Comparison of ENCODE assay signal across 25 cellular contexts in the genomic region with DNA sequence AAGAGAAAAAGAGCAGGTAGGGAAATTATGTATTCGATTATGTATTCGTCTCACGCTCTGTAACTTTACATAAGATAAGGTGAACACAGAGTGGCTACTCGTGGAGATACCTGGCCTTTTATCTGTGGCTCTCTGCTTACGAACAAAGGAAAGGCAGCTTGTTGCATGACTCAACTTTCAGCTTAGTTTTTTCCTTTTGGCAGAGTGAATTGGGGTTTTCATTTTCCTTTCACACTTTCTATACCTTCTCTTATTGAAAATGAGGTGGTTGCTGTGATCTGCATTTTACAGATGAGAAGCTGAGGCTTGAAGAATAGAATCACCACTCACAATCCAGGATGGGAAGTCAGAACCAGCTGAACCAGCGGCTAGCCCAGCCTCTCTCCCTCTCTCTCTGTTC. TPM values are rescaled to one million over a fixed set of nuclear protein-coding genes. Genes with fewer than 3 reads are reported as not detected.
DNase-seq lines count a peak whose midpoint lies in the region; ATAC-seq, FAIRE-seq and TF ChIP-seq lines count a peak whose summit lies in the region.
"Had no signal": no experiment of that assay in that cellular context is flagged by ENCODE, and none has a peak within 500 bp of the region (broad histone marks: within the 10 kb centered on the region; RNA-seq: fewer than 3 reads in every experiment).

No MANE protein-coding gene starts in this region.

- peak; percentile 46 to 47 for ATAC-seq in activated T-cell treated with anti-CD3 and anti-CD28 coated beads, Interleukin-2, amount 50 U/mL, for 72 hours (replicated peaks in 1 of 2)
- ATAC-seq in RWPE2 (ENCODE audit: low read depth) (no peak), GM19351 (IDR thresholded peaks at IDR 0.05; ENCODE audit: unreplicated experiment) (no peak), mucosa of descending colon (no peak)
- ATAC-seq in stimulated activated naive CD8-positive, alpha-beta T cell treated with anti-CD3 and anti-CD28 coated beads, Interleukin-15, amount 100 ng/mL, for 72 hours = peak; percentile 39
- ATAC-seq: activated CD4-positive, CD25-positive, alpha-beta regulatory T cell treated with anti-CD3 and anti-CD28 coated beads, Interleukin-2, amount 50 U/mL, for 24 hours had no signal

- no peak for TF ChIP-seq EP300 in H1 (IDR thresholded peaks at IDR 0.05; ENCODE audit: borderline replicate concordance in 1 of 2, low read depth in 2 of 2, low read length in 2 of 2)

- H3K18ac ChIP-seq in H1 (ENCODE audit: extremely low read depth, low read length) = no peak overlapping the region

- no peak overlapping the region for H2BK5ac ChIP-seq in H1 (ENCODE audit: low read depth, low read length)

- TF ChIP-seq RAD21 in H1 (IDR thresholded peaks at IDR 0.05 in 1 of 2, conservative IDR thresholded peaks at IDR 0.05 in 1 of 2; ENCODE audit: low read depth in 2 of 2, low read length in 2 of 2) = no peak

- FAIRE-seq in H1 (lab: Jason Lieb, UNC) = no peak
- FAIRE-seq: islet of Langerhans had no signal

- CTCF ChIA-PET in H1 (lab: Charles Lee; ENCODE audit: partially characterized antibody) = interaction anchor here (0.7 to 20.4 kb wide), 18 partner anchors 10 to 348 kb away, joined by 3 to 180 read pairs (median 6); a partner anchor contains a TSS

- H2BK20ac ChIP-seq in H1 (ENCODE audit: low read length) = no peak overlapping the region

- H3K4me3 ChIP-seq in RWPE2 (ENCODE audit: severe bottlenecking) (no peak overlapping the region), H1 (ENCODE audit: extremely low read depth in 1 of 4, insufficient read depth in 2 of 4, low read depth in 3 of 4, low read length in 4 of 4) (no peak overlapping the region), mucosa of descending colon (no peak overlapping the region)
- H3K4me3 ChIP-seq: cardiac muscle cell, heart right ventricle, PC-9, testis had no signal

- H3K23ac ChIP-seq in H1 (ENCODE audit: insufficient read length) = no peak overlapping the region

- H2BK15ac ChIP-seq in H1 (ENCODE audit: low read length) = no peak overlapping the region

- H4K5ac ChIP-seq in H1 (ENCODE audit: insufficient read length, low read depth, low read length) = no peak overlapping the region

- H3K79me1 ChIP-seq in H1 (ENCODE audit: low read depth, low read length) = no peaks in the 10 kb centered on the region

- H3K9me3 ChIP-seq in RWPE2 (ENCODE audit: severe bottlenecking) (no peaks in the 10 kb centered on the region), H1 (ENCODE audit: insufficient read depth in 2 of 2, low read depth in 1 of 2, low read length in 1 of 2) (no peaks in the 10 kb centered on the region; a peak in 1 of 4 replicates), mucosa of descending colon (no peaks in the 10 kb centered on the region)
- H3K9me3 ChIP-seq: testis had no signal

- intact Hi-C loops in mucosa of descending colon (cut with DNase I, micrococcal nuclease) = loop anchor here (2.0 to 5.0 kb wide), 2 partner anchors 45 to 48 kb away; no protein-coding TSS in a partner anchor

- H3K79me2 ChIP-seq in H1 (ENCODE audit: control insufficient read depth in 1 of 2, insufficient read depth in 2 of 2, low read length in 2 of 2) = no peaks in the 10 kb centered on the region

- TF ChIP-seq POLR2A in H1 (IDR thresholded peaks at IDR 0.05; ENCODE audit: control extremely low read depth in 1 of 2, low read depth in 2 of 2, low read length in 2 of 2) = no peak

- H3K36me3 Mint-ChIP-seq in activated T-cell treated with anti-CD3 and anti-CD28 coated beads, Interleukin-2, amount 50 U/mL, for 72 hours (ENCODE audit: insufficient read depth in 2 of 2) = peaks cover 0 to 3% of the 10 kb centered on the region in 2 donors

- peak overlapping the region in 1 of 4 experiments; percentile 38; a peak in 1 of 7 replicates for H3K9ac ChIP-seq in H1 (replicated peaks in 1 of 4; ENCODE audit: extremely low read depth in 1 of 4, low read depth in 3 of 4, low read length in 3 of 4)
- H3K9ac ChIP-seq: KMS-11 had no signal

- H3K36me3 ChIP-seq in RWPE2 (ENCODE audit: low read depth) (no peaks in the 10 kb centered on the region), H1 (ENCODE audit: control insufficient read depth in 2 of 4, insufficient read depth in 4 of 4, low read length in 3 of 4) (no peaks in the 10 kb centered on the region), mucosa of descending colon (ENCODE audit: low read depth) (no peaks in the 10 kb centered on the region)
- H3K36me3 ChIP-seq: cardiac muscle cell, heart right ventricle had no signal

- H3K27me3 ChIP-seq in RWPE2 (ENCODE audit: insufficient read depth, poor library complexity, severe bottlenecking) (no peaks in the 10 kb centered on the region), H1 (replicated peaks in 1 of 4; ENCODE audit: control insufficient read depth in 3 of 4, extremely low read depth in 1 of 4, insufficient read depth in 3 of 4, low read length in 3 of 4) (no peaks in the 10 kb centered on the region)
- H3K27me3 ChIP-seq: cardiac muscle cell, heart right ventricle, testis had no signal

- no peak for DNase-seq in activated T-cell treated with anti-CD3 and anti-CD28 coated beads, Interleukin-2, amount 50 U/mL, for 72 hours
- no peak for DNase-seq in activated T-cell treated with anti-CD3 and anti-CD28 coated beads, Interleukin-2, amount 50 U/mL, for 1 hour
- no peak for DNase-seq in RWPE2 (ENCODE audit: low spot score)
- no peak for DNase-seq in H1 (ENCODE audit: low read depth in 1 of 2, low spot score in 2 of 2)
- DNase-seq in stimulated activated naive CD8-positive, alpha-beta T cell treated with anti-CD3 and anti-CD28 coated beads, Interleukin-15, amount 100 ng/mL, for 72 hours = no peak
- no peak for DNase-seq in stimulated activated CD4-positive, alpha-beta T cell treated with anti-CD3 and anti-CD28 coated beads, Interleukin-4, amount 100 ng/mL, for 4 hours
- no peak for DNase-seq in mucosa of descending colon
- DNase-seq: activated naive CD8-positive, alpha-beta T cell treated with anti-CD3 and anti-CD28 coated beads, Interleukin-2, amount 10 ng/mL, durations not matched to agents 7 days and 5 days; DMS153; effector CD4-positive, alpha-beta T cell; HFFc6; NCI-H1105 treated with DMSO at 0.1 percent for 48 hours; NCI-H2171; PC-9; stimulated activated CD8-positive, alpha-beta memory T cell treated with anti-CD3 and anti-CD28 coated beads, Interleukin-4, amount 100 ng/mL, for 48 hours had no signal

- H3K4me1 Mint-ChIP-seq in activated T-cell treated with anti-CD3 and anti-CD28 coated beads, Interleukin-2, amount 50 U/mL, for 72 hours (ENCODE audit: low read depth) = peaks cover 37% of the 10 kb centered on the region
- peaks cover 37% of the 10 kb centered on the region for H3K4me1 Mint-ChIP-seq in stimulated activated naive CD8-positive, alpha-beta T cell treated with anti-CD3 and anti-CD28 coated beads, Interleukin-15, amount 100 ng/mL, for 72 hours

- H3K9me3 Mint-ChIP-seq in activated T-cell treated with anti-CD3 and anti-CD28 coated beads, Interleukin-2, amount 50 U/mL, for 72 hours = peaks cover 5 to 6% of the 10 kb centered on the region in 2 donors
- peaks cover 0 to 13% of the 10 kb centered on the region in 2 donors for H3K9me3 Mint-ChIP-seq in stimulated activated naive CD8-positive, alpha-beta T cell treated with anti-CD3 and anti-CD28 coated beads, Interleukin-15, amount 100 ng/mL, for 72 hours
- H3K9me3 Mint-ChIP-seq: nephron had no signal

- H3K4ac ChIP-seq in H1 (replicated peaks; ENCODE audit: insufficient read length, low read depth, low read length) = no peak overlapping the region

- H2AFZ ChIP-seq in H1 (ENCODE audit: low read length) = peak overlapping the region; percentile 11; the same call in 1 of the 2 replicates
- H2AFZ ChIP-seq: PC-9 had no signal

- H2AK5ac ChIP-seq in H1 (ENCODE audit: low read depth, low read length) = no peak overlapping the region

- H4K20me1 ChIP-seq in H1 (replicated peaks in 1 of 2; ENCODE audit: control insufficient read depth in 1 of 2, insufficient read depth in 2 of 2, low read length in 2 of 2) = no peaks in the 10 kb centered on the region

- no peak overlapping the region for H3K4me2 ChIP-seq in H1 (ENCODE audit: insufficient read depth in 1 of 2, low read depth in 2 of 2, low read length in 2 of 2)
- H3K4me2 ChIP-seq: KMS-11, PC-9 had no signal

- peak overlapping the region in 1 of 2 donors; percentile 6 for H3K4me3 Mint-ChIP-seq in activated T-cell treated with anti-CD3 and anti-CD28 coated beads, Interleukin-2, amount 50 U/mL, for 72 hours
- peak overlapping the region; percentile 17 to 47 for H3K4me3 Mint-ChIP-seq in stimulated activated naive CD8-positive, alpha-beta T cell treated with anti-CD3 and anti-CD28 coated beads, Interleukin-15, amount 100 ng/mL, for 72 hours
- H3K4me3 Mint-ChIP-seq: activated naive CD8-positive, alpha-beta T cell treated with anti-CD3 and anti-CD28 coated beads, Interleukin-2, amount 10 ng/mL, durations not matched to agents 7 days and 5 days; HFFc6 had no signal

- no peaks in the 10 kb centered on the region for H3K27me3 Mint-ChIP-seq in activated T-cell treated with anti-CD3 and anti-CD28 coated beads, Interleukin-2, amount 50 U/mL, for 72 hours (ENCODE audit: low read depth)
- no peaks in the 10 kb centered on the region for H3K27me3 Mint-ChIP-seq in stimulated activated naive CD8-positive, alpha-beta T cell treated with anti-CD3 and anti-CD28 coated beads, Interleukin-15, amount 100 ng/mL, for 72 hours
- H3K27me3 Mint-ChIP-seq: activated naive CD8-positive, alpha-beta T cell treated with anti-CD3 and anti-CD28 coated beads, Interleukin-2, amount 10 ng/mL, durations not matched to agents 7 days and 5 days had no signal

- TF ChIP-seq CTCF in RWPE2 (IDR thresholded peaks at IDR 0.05; ENCODE audit: poor library complexity, severe bottlenecking) (no peak), H1 (IDR thresholded peaks at IDR 0.05; ENCODE audit: control extremely low read depth in 1 of 3, insufficient read depth in 1 of 3, low read depth in 1 of 3, low read length in 3 of 3) (no peak), mucosa of descending colon (IDR thresholded peaks at IDR 0.05) (no peak)

- 60% methylated on average over 6 of the region's 6 CpGs; no CpG with 5 or more reads in 1 of the 2 experiments for WGBS in H1 (ENCODE audit: extremely low coverage in 1 of 2, insufficient coverage in 1 of 2, insufficient read length in 1 of 2, insufficient replicate concordance in 2 of 2, low coverage in 1 of 2, low lambda C conversion rate in 2 of 2, missing lambda C conversion rate in 1 of 2), 2 experiments

- no peak overlapping the region for H2BK12ac ChIP-seq in H1 (ENCODE audit: low read depth, low read length)

- H3K27ac Mint-ChIP-seq in activated T-cell treated with anti-CD3 and anti-CD28 coated beads, Interleukin-2, amount 50 U/mL, for 72 hours = peak overlapping the region; percentile 47
- H3K27ac Mint-ChIP-seq in stimulated activated naive CD8-positive, alpha-beta T cell treated with anti-CD3 and anti-CD28 coated beads, Interleukin-15, amount 100 ng/mL, for 72 hours = peak overlapping the region in 1 of 2 donors; percentile 30
- H3K27ac Mint-ChIP-seq: activated naive CD8-positive, alpha-beta T cell treated with anti-CD3 and anti-CD28 coated beads, Interleukin-2, amount 10 ng/mL, durations not matched to agents 7 days and 5 days; HFFc6; nephron had no signal

- H3K23me2 ChIP-seq in H1 (ENCODE audit: low read depth, low read length) = no peaks in the 10 kb centered on the region

- H3K56ac ChIP-seq in H1 (replicated peaks; ENCODE audit: insufficient read length, low read depth, low read length) = no peak overlapping the region

- H4K8ac ChIP-seq in H1 (ENCODE audit: extremely low read depth, insufficient read depth, low read length) = no peak overlapping the region

- no peak overlapping the region for H3K14ac ChIP-seq in H1 (ENCODE audit: insufficient read length)

- H2BK120ac ChIP-seq in H1 (replicated peaks; ENCODE audit: low read depth, low read length) = no peak overlapping the region

- H4K91ac ChIP-seq in H1 (replicated peaks; ENCODE audit: insufficient read length, low read length) = no peak overlapping the region

- POLR2A ChIA-PET in H1 (lab: Charles Lee; ENCODE audit: partially characterized antibody) = interaction anchor here (1.0 to 3.6 kb wide), 2 partner anchors 9 to 49 kb away, joined by 3 to 12 read pairs; no protein-coding TSS in a partner anchor

- H3K27ac ChIP-seq in RWPE2 (ENCODE audit: poor library complexity, severe bottlenecking) (peak overlapping the region; percentile 91), H1 (ENCODE audit: low read depth, low read length) (no peak overlapping the region)
- H3K27ac ChIP-seq: C4-2B, cardiac muscle cell, KMS-11, PC-9 had no signal

- peaks cover 44% of the 10 kb centered on the region for H3K4me1 ChIP-seq in RWPE2 (ENCODE audit: insufficient read depth, poor library complexity, severe bottlenecking)
- H3K4me1 ChIP-seq in H1 (replicated peaks in 1 of 4; ENCODE audit: control insufficient read depth in 3 of 4, insufficient read depth in 4 of 4, low read length in 3 of 4) = peaks cover 4 to 14% (median 11%) of the 10 kb centered on the region in 4 experiments
- H3K4me1 ChIP-seq in mucosa of descending colon (ENCODE audit: low read depth) = no peaks in the 10 kb centered on the region

RNA-seq across cellular contexts. Expression of a gene that starts 13.3 kb away (rescaled TPM):
- under 1 TPM; 0.48 to 0.63 TPM for total RNA-seq in activated T-cell treated with anti-CD3 and anti-CD28 coated beads, Interleukin-2, amount 50 U/mL, for 72 hours
- 0.24 and 0.33 TPM in 2 replicates for total RNA-seq in H1 (2021; fragmentation: NEBNext Ultra II Directional; extraction: Animal tissue kit (Norgen Biotek cat#: 25700))
- polyA plus RNA-seq in H1 (2011; rRNA removed) = 0.33 and 0.74 TPM in 2 replicates
- polyA plus RNA-seq in H1 (2011; cell fraction: cytosol; rRNA removed) = 0.30 TPM
- polyA plus RNA-seq in H1 (2011; cell fraction: nucleus; rRNA removed) = 0.54 TPM
- 0.17 to 0.52 TPM (median 0.37 TPM) in 4 replicates for polyA plus RNA-seq in H1 (2012, experiment 1 of 2)
- polyA plus RNA-seq in H1 (2012, experiment 2 of 2) = 0.22 TPM
- 0.26 TPM for polyA plus RNA-seq in H1 (2013, experiment 1 of 2)
- 0.26 TPM for polyA plus RNA-seq in H1 (2013, experiment 2 of 2)
- 0.17 and 0.79 TPM in 2 replicates for polyA minus RNA-seq in H1 (2011; rRNA and poly(A)+ RNA removed)
- 0.66 TPM for polyA minus RNA-seq in H1 (2011; cell fraction: cytosol; rRNA and poly(A)+ RNA removed)
- polyA minus RNA-seq in H1 (2011; cell fraction: nucleus; rRNA and poly(A)+ RNA removed) = 2.1 TPM
- total RNA-seq in mucosa of descending colon = under 1 TPM; 0.17 to 0.44 (median 0.43) TPM
- total RNA-seq: A673; activated naive CD8-positive, alpha-beta T cell treated with anti-CD3 and anti-CD28 coated beads, Interleukin-2, amount 10 ng/mL, durations not matched to agents 7 days and 5 days; cardiac muscle cell had no signal

RNA-seq across cellular contexts. Expression of a gene that starts 17.2 kb away (rescaled TPM):
- not detected for total RNA-seq in activated T-cell treated with anti-CD3 and anti-CD28 coated beads, Interleukin-2, amount 50 U/mL, for 72 hours
- total RNA-seq in H1 (2021; fragmentation: NEBNext Ultra II Directional; extraction: Animal tissue kit (Norgen Biotek cat#: 25700)) = not detected in 2 replicates
- not detected in 2 replicates for polyA plus RNA-seq in H1 (2011; rRNA removed)
- polyA plus RNA-seq in H1 (2011; cell fraction: cytosol; rRNA removed) = not detected
- not detected for polyA plus RNA-seq in H1 (2011; cell fraction: nucleus; rRNA removed)
- polyA plus RNA-seq in H1 (2012, experiment 1 of 2) = 0.07 TPM in 1 of 4 replicates, not detected in the others
- polyA plus RNA-seq in H1 (2012, experiment 2 of 2) = 0.10 TPM
- polyA plus RNA-seq in H1 (2013, experiment 1 of 2) = not detected
- polyA plus RNA-seq in H1 (2013, experiment 2 of 2) = not detected
- not detected in 2 replicates for polyA minus RNA-seq in H1 (2011; rRNA and poly(A)+ RNA removed)
- 6.5 TPM for polyA minus RNA-seq in H1 (2011; cell fraction: cytosol; rRNA and poly(A)+ RNA removed)
- 2.2 TPM for polyA minus RNA-seq in H1 (2011; cell fraction: nucleus; rRNA and poly(A)+ RNA removed)
- 1 to 10 TPM; 1.7 to 6.3 (median 4.2) TPM for total RNA-seq in mucosa of descending colon
- total RNA-seq: A673; activated naive CD8-positive, alpha-beta T cell treated with anti-CD3 and anti-CD28 coated beads, Interleukin-2, amount 10 ng/mL, durations not matched to agents 7 days and 5 days; cardiac muscle cell had no signal

Comparison
In these comparisons a context has a peak if more than half of its experiments do, and no peak if none do; other contexts are left out.
1. ATAC-seq: peak in activated T-cell treated with anti-CD3 and anti-CD28 coated beads, Interleukin-2, amount 50 U/mL, for 72 hours (2 of 2) and stimulated activated naive CD8-positive, alpha-beta T cell treated with anti-CD3 and anti-CD28 coated beads, Interleukin-15, amount 100 ng/mL, for 72 hours (single experiment); none in RWPE2 (single experiment), GM19351 (single experiment) and mucosa of descending colon (single experiment).